18 cellular contexts compared by ENCODE assay signal in genomic region chr14:101595349-101595748, GRCh38. TPM values are rescaled to one million over a fixed set of nuclear protein-coding genes. Genes with fewer than 3 reads are reported as not detected.
A peak's percentile ranks its signal among the peaks of the same experiment; 100 is the strongest.
DNase-seq lines count a peak whose midpoint lies in the region; TF ChIP-seq lines count a peak whose summit lies in the region.
"Had no signal": no experiment of that assay in that cellular context is flagged by ENCODE, and none has a peak within 500 bp of the region (broad histone marks: within the 10 kb centered on the region; RNA-seq: fewer than 3 reads in every experiment).

No MANE protein-coding gene starts in this region.

- no peaks in the 10 kb centered on the region for H3K79me2 ChIP-seq in DOHH2 (ENCODE audit: control insufficient read depth, low read length)

- peak overlapping the region; percentile 20 for H3K4me3 Mint-ChIP-seq in activated naive CD4-positive, alpha-beta T cell treated with anti-CD3 and anti-CD28 coated beads, Interleukin-2, amount 50 U/mL, for 24 hours
- H3K4me3 Mint-ChIP-seq: H9 had no signal

- H3K9ac ChIP-seq in colonic mucosa (ENCODE audit: low read depth in 2 of 2, low read length in 2 of 2): no peak overlapping the region

- no peaks in the 10 kb centered on the region for H3K9me3 Mint-ChIP-seq in activated naive CD4-positive, alpha-beta T cell treated with anti-CD3 and anti-CD28 coated beads, Interleukin-2, amount 50 U/mL, for 24 hours

- H3K27ac ChIP-seq in DOHH2 (ENCODE audit: low read depth, low read length) (peak overlapping the region; percentile 67), colonic mucosa (no peak overlapping the region)
- H3K27ac ChIP-seq: lower lobe of right lung, thoracic aorta had no signal

- H3K9me2 ChIP-seq in DOHH2 (replicated peaks; ENCODE audit: control insufficient read depth, low read length): no peaks in the 10 kb centered on the region

- intact Hi-C loops in colonic mucosa (cut with DNase I): no loop called here

- H3K4me1 Mint-ChIP-seq in activated naive CD4-positive, alpha-beta T cell treated with anti-CD3 and anti-CD28 coated beads, Interleukin-2, amount 50 U/mL, for 24 hours: peaks cover 45% of the 10 kb centered on the region
- H3K4me1 Mint-ChIP-seq: H9 had no signal

- H3K9me3 ChIP-seq in DOHH2 (ENCODE audit: control insufficient read depth, insufficient read depth, low read length) (peaks cover 34% of the 10 kb centered on the region), colonic mucosa (no peaks in the 10 kb centered on the region)
- H3K9me3 ChIP-seq: lower lobe of right lung, thoracic aorta had no signal

- peaks cover 28% of the 10 kb centered on the region for H3K4me1 ChIP-seq in DOHH2 (ENCODE audit: control insufficient read depth, low read length)
- H3K4me1 ChIP-seq in colonic mucosa: no peaks in the 10 kb centered on the region

- no peaks in the 10 kb centered on the region for H3F3A ChIP-seq in DOHH2 (ENCODE audit: control insufficient read depth, insufficient read depth)

- H3K27ac Mint-ChIP-seq in activated naive CD4-positive, alpha-beta T cell treated with anti-CD3 and anti-CD28 coated beads, Interleukin-2, amount 50 U/mL, for 24 hours: peak overlapping the region; percentile 96
- H3K27ac Mint-ChIP-seq: H9 had no signal

- H3K4me3 ChIP-seq in DOHH2 (ENCODE audit: low read length) (no peak overlapping the region), colonic mucosa (no peak overlapping the region)
- H3K4me3 ChIP-seq: lower lobe of right lung, thoracic aorta had no signal

- no peaks in the 10 kb centered on the region for H3K36me3 Mint-ChIP-seq in activated naive CD4-positive, alpha-beta T cell treated with anti-CD3 and anti-CD28 coated beads, Interleukin-2, amount 50 U/mL, for 24 hours

- no peaks in the 10 kb centered on the region for H4K20me1 ChIP-seq in DOHH2 (ENCODE audit: control insufficient read depth, insufficient read depth, low read depth, low read length)

- TF ChIP-seq CTCF in DOHH2 (IDR thresholded peaks at IDR 0.05; ENCODE audit: low read depth, low read length, poor library complexity, severe bottlenecking) (no peak), colonic mucosa (IDR thresholded peaks at IDR 0.05) (no peak)

- H3K36me3 ChIP-seq in DOHH2 (ENCODE audit: control insufficient read depth, low read length) (peaks cover 10% of the 10 kb centered on the region), colonic mucosa (no peaks in the 10 kb centered on the region)
- H3K36me3 ChIP-seq: lower lobe of right lung, thoracic aorta had no signal

- H3K4me2 ChIP-seq in DOHH2 (ENCODE audit: low read length): no peak overlapping the region

- no peak for DNase-seq in activated naive CD4-positive, alpha-beta T cell treated with Interleukin-2 at 50 U/mL for 16 hours
- peak; percentile 12 for DNase-seq in colonic mucosa
- peak; percentile 20 for DNase-seq in stimulated activated CD8-positive, alpha-beta memory T cell treated with anti-CD3 and anti-CD28 coated beads, Interleukin-4, amount 100 ng/mL, for 48 hours
- DNase-seq in C1 segment of cervical spinal cord (lab: John Stamatoyannopoulos, UW): no peak
- no peak for DNase-seq in stimulated activated naive CD4-positive, alpha-beta T cell (lab: John Stamatoyannopoulos, UW)
- DNase-seq: activated CD4-positive, CD25-positive, alpha-beta regulatory T cell treated with anti-CD3 and anti-CD28 coated beads, Interleukin-2, amount 50 U/mL, for 72 hours; dermis blood vessel endothelial cell; DMS79 treated with DMSO at 0.1 percent for 48 hours; H9; lower lobe of right lung; NCI-H1694 treated with DMSO at 0.1 percent for 48 hours; NCI-H748 treated with DMSO at 0.1 percent for 48 hours; occipital lobe; Right ventricle myocardium superior had no signal

- no peaks in the 10 kb centered on the region for H3K27me3 Mint-ChIP-seq in activated naive CD4-positive, alpha-beta T cell treated with anti-CD3 and anti-CD28 coated beads, Interleukin-2, amount 50 U/mL, for 24 hours

- H3K27me3 ChIP-seq in DOHH2 (ENCODE audit: control insufficient read depth, low read length) (no peaks in the 10 kb centered on the region), colonic mucosa (no peaks in the 10 kb centered on the region)

RNA-seq across cellular contexts. Expression of gene DIO3, which starts 34.1 kb away (rescaled TPM):
- under 1 TPM; 0.16 to 0.35 TPM for total RNA-seq in colonic mucosa
- total RNA-seq: dermis blood vessel endothelial cell, fibroblast of villous mesenchyme, H9, occipital lobe had no signal

Comparison
In these comparisons a context has a peak if more than half of its experiments do, and no peak if none do; other contexts are left out.
1. DNase-seq: peak in colonic mucosa (single experiment) and stimulated activated CD8-positive, alpha-beta memory T cell treated with anti-CD3 and anti-CD28 coated beads, Interleukin-4, amount 100 ng/mL, for 48 hours (single experiment); none in activated naive CD4-positive, alpha-beta T cell treated with Interleukin-2 at 50 U/mL for 16 hours (single experiment), C1 segment of cervical spinal cord (0 of 14) and stimulated activated naive CD4-positive, alpha-beta T cell (0 of 6).